17 cellular contexts compared by ENCODE assay signal in the genomic region with DNA sequence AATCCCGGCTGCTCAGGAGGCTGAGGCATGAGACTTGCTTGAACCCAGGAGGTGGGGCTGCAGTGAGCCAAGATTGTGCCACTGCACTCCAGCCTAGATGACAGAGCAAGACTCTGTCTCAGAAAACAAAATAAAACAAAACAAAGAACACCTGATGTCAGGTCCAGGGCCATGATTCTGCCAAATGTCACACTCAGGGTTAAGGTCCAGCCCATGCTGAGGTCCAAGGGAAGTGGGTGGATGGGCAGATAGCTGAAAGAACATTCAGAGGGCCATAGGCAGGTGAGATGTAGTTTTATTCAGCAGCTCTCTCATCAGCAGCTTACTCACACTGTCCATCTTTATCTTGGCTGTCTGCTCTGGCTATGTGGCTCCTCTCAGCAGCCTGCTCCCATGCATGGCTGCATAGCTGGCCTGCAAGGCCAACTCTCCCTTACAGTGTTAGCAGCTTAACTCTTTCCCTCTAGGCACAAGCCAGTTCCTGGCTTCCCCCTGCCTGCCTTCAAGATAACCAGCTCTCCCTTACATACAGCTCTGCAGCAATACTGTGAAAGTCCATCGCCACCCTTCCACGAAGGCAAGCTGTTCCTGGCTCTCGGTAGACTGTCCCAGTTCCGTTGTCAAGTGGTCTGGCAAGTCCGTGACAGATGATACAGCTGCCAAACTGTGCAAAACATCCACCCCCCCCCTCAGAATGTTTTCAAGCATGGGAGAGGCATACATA.
DNase-seq lines count a peak whose midpoint lies in the region; TF ChIP-seq lines count a peak whose summit lies in the region.
"Had no signal": no experiment of that assay in that cellular context is flagged by ENCODE, and none has a peak within 500 bp of the region (broad histone marks: within the 10 kb centered on the region; RNA-seq: fewer than 3 reads in every experiment).

No MANE protein-coding gene starts in this region.

- no peak overlapping the region for H3K27ac Mint-ChIP-seq in activated CD4-positive, alpha-beta T cell treated with anti-CD3 and anti-CD28 coated beads, Interleukin-2, amount 10 ng/mL, durations not matched to agents 24 days and 14 days
- no peak overlapping the region for H3K27ac Mint-ChIP-seq in Calu3 (ENCODE audit: unreplicated experiment)
- H3K27ac Mint-ChIP-seq: HFFc6 had no signal

- CTCF ChIA-PET in Calu3 (lab: Charles Lee): interaction anchor here (0.6 to 0.7 kb wide), 4 partner anchors 24 to 1918 kb away, joined by 3 to 8 read pairs (median 4); no protein-coding TSS in a partner anchor

- H3K27me3 ChIP-seq in thyroid gland: no peaks in the 10 kb centered on the region

- no peak overlapping the region for H3K4me3 Mint-ChIP-seq in activated CD4-positive, alpha-beta T cell treated with anti-CD3 and anti-CD28 coated beads, Interleukin-2, amount 10 ng/mL, durations not matched to agents 24 days and 14 days
- H3K4me3 Mint-ChIP-seq in Calu3 (ENCODE audit: low read depth, unreplicated experiment): no peak overlapping the region
- H3K4me3 Mint-ChIP-seq: CD14-positive monocyte, HFFc6 had no signal

- H3K4me3 ChIP-seq in thyroid gland (replicated peaks in 1 of 3): no peak overlapping the region

- intact Hi-C loops in activated CD4-positive, alpha-beta T cell treated with anti-CD3 and anti-CD28 coated beads, Interleukin-2, amount 10 ng/mL, durations not matched to agents 24 days and 14 days (cut with micrococcal nuclease): no loop called here
- intact Hi-C loops in thyroid gland (cut with DNase I): no loop called here
- intact Hi-C loops in Calu3 (cut with micrococcal nuclease; ENCODE audit: unreplicated experiment): no loop called here

- no peaks in the 10 kb centered on the region for H3K36me3 ChIP-seq in thyroid gland

- H3K4me1 ChIP-seq in thyroid gland: peaks cover 0 to 8% of the 10 kb centered on the region in 2 donors

- no peaks in the 10 kb centered on the region for H3K4me1 Mint-ChIP-seq in activated CD4-positive, alpha-beta T cell treated with anti-CD3 and anti-CD28 coated beads, Interleukin-2, amount 10 ng/mL, durations not matched to agents 24 days and 14 days
- no peaks in the 10 kb centered on the region for H3K4me1 Mint-ChIP-seq in Calu3 (ENCODE audit: low read depth, unreplicated experiment)

- 40 to 49% methylated on average over 6 of the region's 6 CpGs for WGBS in thyroid gland, 2 donors

- no peaks in the 10 kb centered on the region for H3K9me3 Mint-ChIP-seq in activated CD4-positive, alpha-beta T cell treated with anti-CD3 and anti-CD28 coated beads, Interleukin-2, amount 10 ng/mL, durations not matched to agents 24 days and 14 days
- H3K9me3 Mint-ChIP-seq in Calu3 (ENCODE audit: low read depth, unreplicated experiment): no peaks in the 10 kb centered on the region
- H3K9me3 Mint-ChIP-seq: HFFc6 had no signal

- TF ChIP-seq CTCF in thyroid gland (IDR thresholded peaks at IDR 0.05) (no peak), Calu3 (IDR thresholded peaks at IDR 0.05; ENCODE audit: unreplicated experiment) (no peak)

- H3K36me3 Mint-ChIP-seq in activated CD4-positive, alpha-beta T cell treated with anti-CD3 and anti-CD28 coated beads, Interleukin-2, amount 10 ng/mL, durations not matched to agents 24 days and 14 days (ENCODE audit: low read depth): no peaks in the 10 kb centered on the region
- H3K36me3 Mint-ChIP-seq in Calu3 (ENCODE audit: insufficient read depth, unreplicated experiment): no peaks in the 10 kb centered on the region
- H3K36me3 Mint-ChIP-seq: CD14-positive monocyte had no signal

- no peak overlapping the region for H3K27ac ChIP-seq in thyroid gland
- H3K27ac ChIP-seq: HL-60 had no signal

- peak; percentile 21 for DNase-seq in activated CD4-positive, alpha-beta T cell treated with anti-CD3 and anti-CD28 coated beads, Interleukin-2, amount 10 ng/mL, durations not matched to agents 24 days and 14 days
- no peak for DNase-seq in activated CD4-positive, alpha-beta T cell treated with anti-CD3 and anti-CD28 coated beads, Interleukin-2, amount 50 U/mL, for 48 hours
- DNase-seq in astrocyte of the hippocampus (ENCODE audit: low read depth, low spot score): peak; percentile 7
- DNase-seq in left kidney (ENCODE audit: low read depth, low spot score): peak; percentile 15
- peak; percentile 54 to 64 for DNase-seq in thyroid gland
- no peak for DNase-seq in stimulated activated naive CD4-positive, alpha-beta T cell (lab: John Stamatoyannopoulos, UW)
- no peak for DNase-seq in Calu3
- DNase-seq: COR-L47, DND-41, HFFc6, KG1, NCI-H1048, NCI-H2107, NCI-H748 treated with DMSO at 0.1 percent for 48 hours, SIG-M5 had no signal

- BruUV-seq in Calu3 (replicated peaks; lab: Mats Ljungman, UMichigan): no TSS peak

- peaks cover 9% of the 10 kb centered on the region for H3K27me3 Mint-ChIP-seq in activated CD4-positive, alpha-beta T cell treated with anti-CD3 and anti-CD28 coated beads, Interleukin-2, amount 10 ng/mL, durations not matched to agents 24 days and 14 days
- H3K27me3 Mint-ChIP-seq in Calu3 (ENCODE audit: unreplicated experiment): peaks cover 58% of the 10 kb centered on the region

- H3K9me3 ChIP-seq in thyroid gland: no peaks in the 10 kb centered on the region

- no peak for TF ChIP-seq POLR2A in thyroid gland (IDR thresholded peaks at IDR 0.05)

Comparison
In these comparisons a context has a peak if more than half of its experiments do, and no peak if none do; other contexts are left out.
1. DNase-seq: peak in activated CD4-positive, alpha-beta T cell treated with anti-CD3 and anti-CD28 coated beads, Interleukin-2, amount 10 ng/mL, durations not matched to agents 24 days and 14 days (single experiment), astrocyte of the hippocampus (single experiment), left kidney (single experiment) and thyroid gland (2 of 2); none in activated CD4-positive, alpha-beta T cell treated with anti-CD3 and anti-CD28 coated beads, Interleukin-2, amount 50 U/mL, for 48 hours (0 of 2), stimulated activated naive CD4-positive, alpha-beta T cell (0 of 6) and Calu3 (single experiment).